23 cellular contexts compared by ENCODE assay signal in the genomic region with DNA sequence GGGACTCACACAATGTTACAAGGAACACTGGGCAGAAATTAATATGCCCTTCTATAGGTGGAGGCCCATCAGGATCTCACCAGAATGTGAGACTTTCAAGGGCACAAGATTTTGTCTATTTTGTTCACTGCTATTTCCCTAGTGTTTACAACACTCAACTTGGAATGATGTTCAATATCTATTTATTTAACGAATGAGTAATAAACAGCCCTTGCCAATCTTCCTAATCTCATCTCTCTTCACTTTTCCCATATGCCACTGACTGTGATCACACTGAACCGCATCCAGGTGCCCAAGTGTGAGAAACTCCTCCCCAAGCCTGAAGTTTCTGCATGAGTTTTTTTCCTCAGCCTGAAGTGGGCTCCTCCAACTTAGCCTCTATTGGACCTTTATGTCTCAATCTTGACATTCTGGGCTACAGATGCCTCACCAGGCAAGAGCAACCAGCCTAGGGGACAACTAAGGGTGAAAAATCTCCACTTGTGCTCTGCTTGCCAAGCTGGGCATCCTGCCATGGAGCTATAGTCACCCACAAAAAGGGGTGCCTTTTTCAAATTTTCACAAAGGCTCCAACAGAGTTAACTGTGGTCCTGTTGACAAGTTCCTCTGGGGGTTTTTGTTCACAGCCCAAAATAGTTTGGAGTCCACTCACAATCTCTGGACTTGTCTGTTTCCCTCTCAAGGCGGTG.
DNase-seq lines count a peak whose midpoint lies in the region; ATAC-seq lines count a peak whose summit lies in the region.
"Had no signal": no experiment of that assay in that cellular context is flagged by ENCODE, and none has a peak within 500 bp of the region (broad histone marks: within the 10 kb centered on the region; RNA-seq: fewer than 3 reads in every experiment).

No MANE protein-coding gene starts in this region.

- peak; percentile 47 for DNase-seq in Ammon's horn (ENCODE audit: low spot score)
- peak; percentile 80 for DNase-seq in MG63
- DNase-seq in cerebellum (ENCODE audit: low spot score), result peak; percentile 7
- DNase-seq in myocyte (ENCODE audit: low read depth), result peak; percentile 3
- DNase-seq in ecto neural progenitor cell (ENCODE audit: low spot score), result no peak
- no peak for DNase-seq in NCI-H2227 (lab: John Stamatoyannopoulos, UW; ENCODE audit: unreplicated experiment)
- DNase-seq: ACHN; activated naive CD4-positive, alpha-beta T cell treated with anti-CD3 and anti-CD28 coated beads, Interleukin-2, amount 50 U/mL, for 16 hours; activated T-cell treated with anti-CD3 and anti-CD28 coated beads, Interleukin-2, amount 50 U/mL, for 72 hours; CD4-positive, alpha-beta memory T cell; mesenchymal stem cell; naive thymus-derived CD4-positive, alpha-beta T cell; NCI-H2029 treated with DMSO at 0.1 percent for 48 hours; NCI-H510A treated with DMSO at 0.1 percent for 48 hours; pancreas; T1000; transverse colon had no signal

- H3K27me3 ChIP-seq in MG63, result no peaks in the 10 kb centered on the region
- H3K27me3 ChIP-seq: ascending aorta, pancreas had no signal

- H3K9me3 ChIP-seq in MG63, result no peaks in the 10 kb centered on the region
- H3K9me3 ChIP-seq: ascending aorta, pancreas, transverse colon had no signal

- ATAC-seq in HG02852 (IDR thresholded peaks at IDR 0.05; ENCODE audit: unreplicated experiment), result no peak
- ATAC-seq in HG03469 (IDR thresholded peaks at IDR 0.05; ENCODE audit: unreplicated experiment), result no peak
- ATAC-seq: activated CD4-positive, CD25-positive, alpha-beta regulatory T cell treated with anti-CD3 and anti-CD28 coated beads, Interleukin-2, amount 50 U/mL, for 24 hours; activated T-cell treated with anti-CD3 and anti-CD28 coated beads, Interleukin-2, amount 50 U/mL, for 72 hours; sciatic nerve had no signal

- no peaks in the 10 kb centered on the region for H3K36me3 ChIP-seq in MG63
- H3K36me3 ChIP-seq: ascending aorta, pancreas, transverse colon had no signal

- H3K4me3 ChIP-seq in MG63, result no peak overlapping the region
- H3K4me3 ChIP-seq: ascending aorta, coronary artery, pancreas, transverse colon had no signal

Comparison
In these comparisons a context has a peak if more than half of its experiments do, and no peak if none do; other contexts are left out.
1. DNase-seq: peak in Ammon's horn (single experiment), MG63 (single experiment), cerebellum (single experiment) and myocyte (single experiment); none in ecto neural progenitor cell (single experiment) and NCI-H2227 (single experiment).